Comparison of ENCODE assay signal across 3 cellular contexts in the genomic region with DNA sequence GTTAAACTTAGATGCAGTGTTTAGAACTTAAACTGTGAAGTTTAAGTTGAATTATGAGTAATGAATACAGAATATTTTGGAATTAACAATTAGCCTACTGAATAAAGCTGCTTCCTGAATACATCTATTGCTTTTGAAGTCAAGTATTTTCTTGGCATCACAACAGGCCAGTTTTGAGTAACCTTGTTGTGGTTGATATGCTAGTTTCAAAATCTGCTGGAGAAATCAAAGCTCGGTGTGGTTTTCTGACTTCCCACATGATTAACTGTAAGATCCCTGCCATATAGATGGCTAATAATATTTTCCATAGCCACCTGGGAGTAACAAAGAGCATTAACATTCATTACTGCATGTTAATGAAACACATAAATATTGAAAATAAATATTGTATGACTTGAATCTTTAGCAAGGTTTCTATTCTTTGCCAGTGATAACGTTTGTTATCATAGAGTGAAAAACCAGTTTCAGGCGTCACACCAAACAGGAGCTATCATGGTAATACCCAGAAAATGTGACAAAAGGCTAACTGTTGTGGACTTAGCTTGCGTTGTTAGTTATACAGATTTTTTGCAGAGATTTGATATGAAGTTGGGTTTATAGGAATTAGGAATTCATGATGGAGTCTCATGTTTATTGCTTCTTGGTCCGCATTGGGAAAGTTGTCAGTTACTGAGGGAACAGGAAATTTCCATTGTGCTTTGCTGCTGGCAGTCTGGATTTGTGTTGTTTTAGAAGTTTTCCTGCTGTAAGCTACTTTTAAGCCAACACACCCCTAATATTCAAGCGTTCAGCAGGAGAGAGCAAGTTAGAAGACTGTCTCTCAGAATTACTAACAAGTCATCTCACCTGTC.
TF ChIP-seq lines count a peak whose summit lies in the region.

No MANE protein-coding gene starts in this region.

TF ChIP-seq in SK-N-SH, 30 proteins besides CTCF, POLR2A, EP300 and RAD21:
- no peak for TF ChIP-seq TAF1 (IDR thresholded peaks at IDR 0.05; ENCODE audit: borderline replicate concordance, low read depth, low read length)
- no peak for TF ChIP-seq SIN3A (IDR thresholded peaks at IDR 0.05; ENCODE audit: borderline replicate concordance, low read depth, low read length)
- TF ChIP-seq FOXM1 (IDR thresholded peaks at IDR 0.05; ENCODE audit: low read depth) = no peak
- no peak for TF ChIP-seq IRF3 (IDR thresholded peaks at IDR 0.05; ENCODE audit: low read depth, low read length)
- TF ChIP-seq USF2 (IDR thresholded peaks at IDR 0.05; ENCODE audit: borderline replicate concordance, low read depth, low read length) = no peak
- no peak for TF ChIP-seq POLR2AphosphoS5 (IDR thresholded peaks at IDR 0.05; ENCODE audit: low read depth, low read length)
- no peak for TF ChIP-seq MEF2A (IDR thresholded peaks at IDR 0.05; ENCODE audit: borderline replicate concordance, low read depth)
- TF ChIP-seq GATA2 (CRISPR knock-in tag; IDR thresholded peaks at IDR 0.05) = no peak
- no peak for TF ChIP-seq RFX5 (IDR thresholded peaks at IDR 0.05; ENCODE audit: low read length)
- no peak for TF ChIP-seq NFIC (IDR thresholded peaks at IDR 0.05; ENCODE audit: borderline replicate concordance)
- TF ChIP-seq EZH2phosphoT487 (IDR thresholded peaks at IDR 0.05; ENCODE audit: borderline replicate concordance, low read depth) = no peak
- no peak for TF ChIP-seq MAX (IDR thresholded peaks at IDR 0.05; ENCODE audit: low read depth)
- TF ChIP-seq FOSL2 (IDR thresholded peaks at IDR 0.05; ENCODE audit: borderline replicate concordance, low read depth) = no peak
- TF ChIP-seq GABPA (IDR thresholded peaks at IDR 0.05; ENCODE audit: low read depth) = no peak
- TF ChIP-seq RXRA (IDR thresholded peaks at IDR 0.05; ENCODE audit: borderline replicate concordance, low read depth) = no peak
- no peak for TF ChIP-seq ZBTB33 (IDR thresholded peaks at IDR 0.05; ENCODE audit: borderline replicate concordance, low read depth)
- TF ChIP-seq CHD2 (IDR thresholded peaks at IDR 0.05; ENCODE audit: low read length, partially characterized antibody) = no peak
- TF ChIP-seq TCF12 (IDR thresholded peaks at IDR 0.05) = no peak

TF ChIP-seq in SK-N-SH treated with all-trans-retinoic acid at 6 μM for 48 hours, 23 proteins besides CTCF, POLR2A, EP300 and RAD21:
- TF ChIP-seq GLIS3 (CRISPR knock-in tag; IDR thresholded peaks at IDR 0.05) (no peak), SNAI2 (CRISPR knock-in tag; IDR thresholded peaks at IDR 0.05) (no peak), ESRRG (CRISPR knock-in tag; IDR thresholded peaks at IDR 0.05) (no peak), ZC3H10 (CRISPR knock-in tag; IDR thresholded peaks at IDR 0.05) (no peak)
TF ChIP-seq in SK-N-SH treated with all-trans-retinoic acid at 6 μM for 48 hours: peak in this region for 0.

TF ChIP-seq in GM12878, 131 proteins besides CTCF, POLR2A, EP300 and RAD21 (continues in another document):
- no peak for TF ChIP-seq SP1 (IDR thresholded peaks at IDR 0.05; ENCODE audit: low read depth, low read length)
- no peak for TF ChIP-seq BCL3 (IDR thresholded peaks at IDR 0.05; ENCODE audit: borderline replicate concordance, insufficient read depth, low read depth, low read length, poor library complexity, severe bottlenecking)
- TF ChIP-seq PBX3 (IDR thresholded peaks at IDR 0.05; ENCODE audit: insufficient replicate concordance, low read depth, low read length) = no peak
- no peak for TF ChIP-seq SUPT20H (IDR thresholded peaks at IDR 0.05; ENCODE audit: borderline replicate concordance, control insufficient read depth, low read depth, low read length)
- no peak for TF ChIP-seq ZNF274 (IDR thresholded peaks at IDR 0.05; ENCODE audit: insufficient read depth, insufficient read length)
- TF ChIP-seq NR2F1 (conservative IDR thresholded peaks at IDR 0.05) = no peak
- TF ChIP-seq MEF2A (IDR thresholded peaks at IDR 0.05; ENCODE audit: insufficient read depth, low read depth, low read length) = 0 out of 2 replicates have a peak, but pooled peaks have one; percentile 7
- no peak for TF ChIP-seq TAF1 (IDR thresholded peaks at IDR 0.05; ENCODE audit: borderline replicate concordance, low read depth, low read length)
- TF ChIP-seq ZNF217 (IDR thresholded peaks at IDR 0.05) = no peak
- TF ChIP-seq NFIC (IDR thresholded peaks at IDR 0.05; ENCODE audit: low read depth, low read length) = peak; percentile 66
- TF ChIP-seq RBBP5 (conservative IDR thresholded peaks at IDR 0.05) = no peak
- no peak for TF ChIP-seq GABPA (IDR thresholded peaks at IDR 0.05; ENCODE audit: low read depth)
- TF ChIP-seq JUNB (IDR thresholded peaks at IDR 0.05) = peak; percentile 60
- TF ChIP-seq CHD2 (IDR thresholded peaks at IDR 0.05; ENCODE audit: borderline replicate concordance, low read depth, low read length) = no peak
- TF ChIP-seq KDM1A (IDR thresholded peaks at IDR 0.05; ENCODE audit: borderline replicate concordance) = no peak
- TF ChIP-seq YY1 (IDR thresholded peaks at IDR 0.05; ENCODE audit: low read depth, low read length) = no peak
- TF ChIP-seq ZBTB40 (IDR thresholded peaks at IDR 0.05; ENCODE audit: borderline replicate concordance) = no peak
- peak; percentile 51 to 60 for TF ChIP-seq IKZF2 (IDR thresholded peaks at IDR 0.05)
- TF ChIP-seq ZSCAN29 (IDR thresholded peaks at IDR 0.05) = no peak
- TF ChIP-seq GATAD2B (conservative IDR thresholded peaks at IDR 0.05; ENCODE audit: low read depth) = no peak
- 0 out of 2 replicates have a peak, but pooled peaks have one; percentile 15 for TF ChIP-seq MXI1 (IDR thresholded peaks at IDR 0.05; ENCODE audit: low read depth, low read length)
- TF ChIP-seq ZNF687 (IDR thresholded peaks at IDR 0.05) = no peak
- TF ChIP-seq RB1 (IDR thresholded peaks at IDR 0.05; ENCODE audit: borderline replicate concordance) = no peak
- TF ChIP-seq HDGF (IDR thresholded peaks at IDR 0.05) = no peak
- no peak for TF ChIP-seq RELA (IDR thresholded peaks at IDR 0.05; ENCODE audit: borderline replicate concordance, partially characterized antibody)
- no peak for TF ChIP-seq STAT3 (IDR thresholded peaks at IDR 0.05; ENCODE audit: low read depth, low read length)
- no peak for TF ChIP-seq SMAD1 (IDR thresholded peaks at IDR 0.05; ENCODE audit: low read depth, partially characterized antibody)
- TF ChIP-seq IKZF1 (conservative IDR thresholded peaks at IDR 0.05) = peak; percentile 37; the same call in 1 of the 2 replicates
- TF ChIP-seq POLR2AphosphoS2 (IDR thresholded peaks at IDR 0.05; ENCODE audit: low read depth, low read length) = no peak
- no peak for TF ChIP-seq ZNF384 (IDR thresholded peaks at IDR 0.05; ENCODE audit: borderline replicate concordance, low read depth, low read length)
- TF ChIP-seq MYB (IDR thresholded peaks at IDR 0.05; ENCODE audit: borderline replicate concordance, low read depth, low read length) = no peak
- no peak for TF ChIP-seq TARDBP (IDR thresholded peaks at IDR 0.05; ENCODE audit: borderline replicate concordance)
- no peak for TF ChIP-seq ZBTB33 (IDR thresholded peaks at IDR 0.05)
- no peak for TF ChIP-seq CHD1 (IDR thresholded peaks at IDR 0.05; ENCODE audit: low read depth, low read length)
- TF ChIP-seq HCFC1 (IDR thresholded peaks at IDR 0.05; ENCODE audit: low read length) = no peak
- TF ChIP-seq SREBF2 (IDR thresholded peaks at IDR 0.05; ENCODE audit: low read length) = no peak
- 0 out of 2 replicates have a peak, but pooled peaks have one; percentile 19 for TF ChIP-seq DPF2 (IDR thresholded peaks at IDR 0.05)
- TF ChIP-seq SKIL (IDR thresholded peaks at IDR 0.05; ENCODE audit: low read depth, poor library complexity, severe bottlenecking) = no peak
